In genomic region chr16:75432828-75433731, GRCh38 we compare ENCODE assay signal across 8 cellular contexts. TPM values are rescaled to one million over a fixed set of nuclear protein-coding genes. Genes with fewer than 3 reads are reported as not detected.
DNase-seq lines count a peak whose midpoint lies in the region; ATAC-seq and TF ChIP-seq lines count a peak whose summit lies in the region.

TSS of gene CFDP1 (minus strand) at chr16:75433503. CDS start at chr16:75433352, 151 bp downstream.

- TF ChIP-seq POLR2A in GM15510 (IDR thresholded peaks at IDR 0.05; ENCODE audit: borderline replicate concordance, extremely low read depth, insufficient read length) (peak; percentile 87), uterus (IDR thresholded peaks at IDR 0.05) (peak; percentile 72 to 86)

- H3K4me3 ChIP-seq in right atrium auricular region: peak within 1 kb of the TSS; percentile 87 to 89
- peak within 1 kb of the TSS; percentile 76 to 83 for H3K4me3 ChIP-seq in uterus

- peaks cover 0 to 10% of the 10 kb centered on the region in 2 donors for H3K4me1 ChIP-seq in right atrium auricular region
- H3K4me1 ChIP-seq in uterus: no peaks in the 10 kb centered on the region

- intact Hi-C loops in uterus (cut with DNase I; ENCODE audit: low total_unique reads): no loop called here

- H3K9me3 ChIP-seq in right atrium auricular region: no peaks in the 10 kb centered on the region
- no peaks in the 10 kb centered on the region for H3K9me3 ChIP-seq in uterus

- peak; percentile 94 for ATAC-seq in HG02885 (IDR thresholded peaks at IDR 0.05; ENCODE audit: poor library complexity, unreplicated experiment)

- H3K27me3 ChIP-seq in right atrium auricular region: no peaks in the 10 kb centered on the region
- no peaks in the 10 kb centered on the region for H3K27me3 ChIP-seq in uterus

- peak; percentile 62 to 69 for DNase-seq in NCI-H187 (lab: John Stamatoyannopoulos, UW)
- peak; percentile 89 to 96 (median 94) for DNase-seq in T-helper 2 cell
- DNase-seq in anterior cingulate cortex (lab: John Stamatoyannopoulos, UW): peak; percentile 61 to 97 (median 92)
- peak; percentile 97 for DNase-seq in right atrium auricular region (ENCODE audit: low spot score)
- peak; percentile 80 for DNase-seq in pulmonary artery endothelial cell (ENCODE audit: low read depth, low spot score)
- DNase-seq in uterus: peak; percentile 95 to 96

- H3K27ac ChIP-seq in right atrium auricular region (peak within 1 kb of the TSS; percentile 96 to 97), uterus (peak within 1 kb of the TSS; percentile 94 to 99)

- H3K36me3 ChIP-seq in right atrium auricular region (no peaks in the 10 kb centered on the region), uterus (no peaks in the 10 kb centered on the region)

- TF ChIP-seq CTCF in right atrium auricular region (IDR thresholded peaks at IDR 0.05) (no peak), uterus (IDR thresholded peaks at IDR 0.05) (peak in 2 of 4 experiments; percentile 7 to 22)

RNA-seq across cellular contexts. Expression of gene CFDP1, which starts in this region (rescaled TPM):
- 10 to 100 TPM; 25.2 to 33.6 TPM for total RNA-seq in right atrium auricular region
- total RNA-seq in pulmonary artery endothelial cell: 51.0 and 55.1 TPM in 2 replicates
- total RNA-seq in uterus: 10 to 100 TPM; 22.3 to 90.8 (median 73.4) TPM

Comparison
In these comparisons a context has a peak if more than half of its experiments do, and no peak if none do; other contexts are left out.
1. Peak in every context shown above with its lines: DNase-seq, ATAC-seq, H3K4me3 ChIP-seq and H3K27ac ChIP-seq.